Comparison of ENCODE assay signal across 8 cellular contexts in genomic region chr6:51753635-51754034, GRCh38.
DNase-seq lines count a peak whose midpoint lies in the region; ATAC-seq and TF ChIP-seq lines count a peak whose summit lies in the region.

No MANE protein-coding gene starts in this region.

- H2AFZ ChIP-seq in GM23338 = 0 out of 2 replicates have a peak overlapping the region, but pooled peaks have one; percentile 70

- 0 out of 2 replicates have a peak, but pooled peaks cover 2% of the 10 kb centered on the region for H3K9me2 ChIP-seq in GM23338 (ENCODE audit: insufficient read depth)

- intact Hi-C loops in right lobe of liver (cut with DNase I) = no loop called here
- intact Hi-C loops in sigmoid colon (cut with DNase I) = no loop called here

- no peaks in the 10 kb centered on the region for H3K27me3 ChIP-seq in GM23338 (ENCODE audit: insufficient read depth)
- H3K27me3 ChIP-seq in right lobe of liver = no peaks in the 10 kb centered on the region
- no peaks in the 10 kb centered on the region for H3K27me3 ChIP-seq in sigmoid colon

- H3K27ac ChIP-seq in GM23338 (ENCODE audit: low read depth) (no peak overlapping the region), SK-N-MC (peak overlapping the region; percentile 65; the same call in 1 of the 2 replicates), right lobe of liver (no peak overlapping the region), sigmoid colon (no peak overlapping the region)

- 34% methylated on average over 5 of the region's 6 CpGs for WGBS in right lobe of liver (ENCODE audit: insufficient coverage, low coverage, low lambda C conversion rate, missing lambda C conversion rate)
- 31 to 34% methylated on average over 6 of the region's 6 CpGs for WGBS in sigmoid colon, 2 donors

- no peak for TF ChIP-seq EP300 in sigmoid colon (IDR thresholded peaks at IDR 0.05)

- H3K9ac ChIP-seq in SK-N-MC (ENCODE audit: insufficient read length) = peak overlapping the region; percentile 11

- H3K27me3 Mint-ChIP-seq in GM23338 (ENCODE audit: insufficient read depth, low read depth, poor library complexity) = peaks cover 2% of the 10 kb centered on the region
- H3K27me3 Mint-ChIP-seq in activated T-helper 17 cell treated with anti-CD3 and anti-CD28 coated beads, Interleukin-2, amount 50 U/mL, for 72 hours = no peaks in the 10 kb centered on the region
- H3K27me3 Mint-ChIP-seq in activated T-cell treated with anti-CD3 and anti-CD28 coated beads, Interleukin-2, amount 50 U/mL, for 24 hours = no peaks in the 10 kb centered on the region

- no peak overlapping the region for H3K27ac Mint-ChIP-seq in GM23338
- no peak overlapping the region for H3K27ac Mint-ChIP-seq in activated T-helper 17 cell treated with anti-CD3 and anti-CD28 coated beads, Interleukin-2, amount 50 U/mL, for 72 hours
- H3K27ac Mint-ChIP-seq in activated T-cell treated with anti-CD3 and anti-CD28 coated beads, Interleukin-2, amount 50 U/mL, for 24 hours = no peak overlapping the region

- H3K36me3 Mint-ChIP-seq in GM23338 (ENCODE audit: low read depth) = no peaks in the 10 kb centered on the region
- no peaks in the 10 kb centered on the region for H3K36me3 Mint-ChIP-seq in activated T-helper 17 cell treated with anti-CD3 and anti-CD28 coated beads, Interleukin-2, amount 50 U/mL, for 72 hours (ENCODE audit: low read depth)
- no peaks in the 10 kb centered on the region for H3K36me3 Mint-ChIP-seq in activated T-cell treated with anti-CD3 and anti-CD28 coated beads, Interleukin-2, amount 50 U/mL, for 24 hours (ENCODE audit: low read depth)

- ATAC-seq in GM23338 = peak; percentile 93
- peak; percentile 41 to 57 (median 50) for ATAC-seq in right lobe of liver
- no peak for ATAC-seq in HG03354 (IDR thresholded peaks at IDR 0.05; ENCODE audit: poor library complexity, severe bottlenecking, unreplicated experiment)
- no peak for ATAC-seq in activated T-helper 17 cell treated with anti-CD3 and anti-CD28 coated beads, Interleukin-2, amount 50 U/mL, for 72 hours (replicated peaks)

- no peaks in the 10 kb centered on the region for H3F3A ChIP-seq in GM23338 (replicated peaks; ENCODE audit: low read depth)

- no peak overlapping the region for H3K4me3 ChIP-seq in GM23338
- no peak overlapping the region for H3K4me3 ChIP-seq in SK-N-MC
- H3K4me3 ChIP-seq in right lobe of liver = no peak overlapping the region
- no peak overlapping the region for H3K4me3 ChIP-seq in sigmoid colon

- H3K79me2 ChIP-seq in GM23338 (replicated peaks; ENCODE audit: insufficient read depth) = no peaks in the 10 kb centered on the region

- no peaks in the 10 kb centered on the region for H3K4me1 ChIP-seq in GM23338 (ENCODE audit: insufficient read depth)
- no peaks in the 10 kb centered on the region for H3K4me1 ChIP-seq in right lobe of liver
- no peaks in the 10 kb centered on the region for H3K4me1 ChIP-seq in sigmoid colon

- H4K20me1 ChIP-seq in GM23338 (replicated peaks; ENCODE audit: insufficient read depth) = no peaks in the 10 kb centered on the region

- no peaks in the 10 kb centered on the region for H3K4me1 Mint-ChIP-seq in GM23338
- no peaks in the 10 kb centered on the region for H3K4me1 Mint-ChIP-seq in activated T-helper 17 cell treated with anti-CD3 and anti-CD28 coated beads, Interleukin-2, amount 50 U/mL, for 72 hours
- H3K4me1 Mint-ChIP-seq in activated T-cell treated with anti-CD3 and anti-CD28 coated beads, Interleukin-2, amount 50 U/mL, for 24 hours (ENCODE audit: low read depth) = no peaks in the 10 kb centered on the region

- no peaks in the 10 kb centered on the region for H3K36me3 ChIP-seq in GM23338 (ENCODE audit: insufficient read depth)
- no peaks in the 10 kb centered on the region; the same call in 1 of the 2 replicates for H3K36me3 ChIP-seq in SK-N-MC (ENCODE audit: insufficient read depth, low read length)
- no peaks in the 10 kb centered on the region for H3K36me3 ChIP-seq in right lobe of liver
- H3K36me3 ChIP-seq in sigmoid colon = no peaks in the 10 kb centered on the region

- H3K4me2 ChIP-seq in GM23338 = no peak overlapping the region

- TF ChIP-seq CTCF in GM23338 (conservative IDR thresholded peaks at IDR 0.05; ENCODE audit: low read depth in 2 of 2) (peak; percentile 81 to 92), right lobe of liver (IDR thresholded peaks at IDR 0.05) (peak; percentile 17 to 53 (median 30)), sigmoid colon (IDR thresholded peaks at IDR 0.05) (no peak)

- TF ChIP-seq POLR2A in right lobe of liver (IDR thresholded peaks at IDR 0.05) (no peak), sigmoid colon (IDR thresholded peaks at IDR 0.05) (no peak)

- DNase-seq in ELF-1 (ENCODE audit: low read depth, low spot score) = peak; percentile 76
- DNase-seq in GM23338 (ENCODE audit: low spot score) = peak; percentile 73
- no peak for DNase-seq in SK-N-MC (ENCODE audit: low read depth, low spot score)
- DNase-seq in right lobe of liver = no peak
- DNase-seq in sigmoid colon = no peak
- DNase-seq in activated T-cell treated with anti-CD3 and anti-CD28 coated beads, Interleukin-2, amount 50 U/mL, for 24 hours = no peak

- no peak overlapping the region for H3K4me3 Mint-ChIP-seq in GM23338
- no peak overlapping the region for H3K4me3 Mint-ChIP-seq in activated T-helper 17 cell treated with anti-CD3 and anti-CD28 coated beads, Interleukin-2, amount 50 U/mL, for 72 hours
- no peak overlapping the region for H3K4me3 Mint-ChIP-seq in activated T-cell treated with anti-CD3 and anti-CD28 coated beads, Interleukin-2, amount 50 U/mL, for 24 hours

- no peaks in the 10 kb centered on the region for H3K9me3 Mint-ChIP-seq in GM23338
- H3K9me3 Mint-ChIP-seq in activated T-helper 17 cell treated with anti-CD3 and anti-CD28 coated beads, Interleukin-2, amount 50 U/mL, for 72 hours = no peaks in the 10 kb centered on the region
- H3K9me3 Mint-ChIP-seq in activated T-cell treated with anti-CD3 and anti-CD28 coated beads, Interleukin-2, amount 50 U/mL, for 24 hours = peaks cover 3% of the 10 kb centered on the region

- H3K9me3 ChIP-seq in SK-N-MC (ENCODE audit: low read depth, low read length) (no peaks in the 10 kb centered on the region), right lobe of liver (no peaks in the 10 kb centered on the region), sigmoid colon (no peaks in the 10 kb centered on the region)

TF ChIP-seq in GM23338, 12 proteins besides CTCF, POLR2A, EP300 and RAD21 (continues in another document):
- TF ChIP-seq NANOG (IDR thresholded peaks at IDR 0.05; ENCODE audit: borderline replicate concordance) (no peak), ZNF331 (CRISPR knock-in tag; IDR thresholded peaks at IDR 0.05; ENCODE audit: low read depth) (no peak), POLR2AphosphoS5 (IDR thresholded peaks at IDR 0.05; ENCODE audit: low read depth) (no peak), EZH2phosphoT487 (IDR thresholded peaks at IDR 0.05; ENCODE audit: unreplicated experiment) (no peak), ZNF114 (CRISPR knock-in tag; IDR thresholded peaks at IDR 0.05) (no peak), EZH2 (IDR thresholded peaks at IDR 0.05; ENCODE audit: low read depth, unreplicated experiment) (no peak)

Comparison
In these comparisons a context has a peak if more than half of its experiments do, and no peak if none do; other contexts are left out.
1. DNase-seq: peak in ELF-1 (single experiment) and GM23338 (single experiment); none in SK-N-MC (single experiment), right lobe of liver (0 of 3), sigmoid colon (single experiment) and activated T-cell treated with anti-CD3 and anti-CD28 coated beads, Interleukin-2, amount 50 U/mL, for 24 hours (single experiment).
2. ATAC-seq: peak in GM23338 (single experiment) and right lobe of liver (4 of 4); none in HG03354 (single experiment) and activated T-helper 17 cell treated with anti-CD3 and anti-CD28 coated beads, Interleukin-2, amount 50 U/mL, for 72 hours (single experiment).
3. CTCF ChIP-seq: peak in GM23338 (2 of 2) and right lobe of liver (4 of 4); none in sigmoid colon (0 of 4).